Comparison of ENCODE assay signal across 17 cellular contexts in the genomic region with DNA sequence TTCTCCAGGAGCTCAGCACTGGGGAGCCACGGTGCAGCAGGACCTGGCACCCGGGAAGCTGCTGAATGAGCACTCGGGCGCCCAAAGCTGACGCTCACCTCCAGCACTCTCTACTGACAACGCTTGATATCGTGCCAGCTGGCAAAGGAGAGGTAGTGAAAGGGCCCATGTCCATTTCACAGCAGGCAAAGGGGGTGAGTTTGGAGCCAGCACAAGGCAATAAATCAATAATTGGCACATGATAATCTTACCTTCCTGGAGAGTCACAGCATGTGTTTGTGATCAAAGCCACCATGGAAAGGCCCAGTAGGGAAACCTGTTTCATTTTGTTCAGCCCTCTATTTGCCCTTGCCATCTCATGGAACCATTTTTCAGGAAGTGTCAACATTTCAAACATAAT. TPM values are rescaled to one million over a fixed set of nuclear protein-coding genes. Genes with fewer than 3 reads are reported as not detected.
DNase-seq lines count a peak whose midpoint lies in the region; ATAC-seq, FAIRE-seq and TF ChIP-seq lines count a peak whose summit lies in the region.
"Had no signal": no experiment of that assay in that cellular context is flagged by ENCODE, and none has a peak within 500 bp of the region (broad histone marks: within the 10 kb centered on the region; RNA-seq: fewer than 3 reads in every experiment).

No MANE protein-coding gene starts in this region.

- no peak for TF ChIP-seq POLR2A in HepG2 (IDR thresholded peaks at IDR 0.05; ENCODE audit: insufficient read depth in 1 of 2, low read depth in 2 of 2, low read length in 2 of 2)

- TF ChIP-seq RAD21 in liver (IDR thresholded peaks at IDR 0.05): peak; percentile 55 to 57
- no peak for TF ChIP-seq RAD21 in HepG2 (CRISPR knock-in tag; IDR thresholded peaks at IDR 0.05)

- H4K20me1 ChIP-seq in HepG2 (ENCODE audit: insufficient read depth, low read length): no peaks in the 10 kb centered on the region

- H3K27ac ChIP-seq in liver (ENCODE audit: low read depth in 1 of 2, low read length in 2 of 2) (peak overlapping the region; percentile 70 to 77), HepG2 (ENCODE audit: extremely low read length, insufficient read depth, low read length) (no peak overlapping the region)
- H3K27ac ChIP-seq in effector memory CD4-positive, alpha-beta T cell (ENCODE audit: insufficient read depth, low read length, poor library complexity, severe bottlenecking): no peak overlapping the region
- H3K27ac ChIP-seq: esophagus squamous epithelium had no signal

- ATAC-seq in HepG2 (no peak), left cardiac atrium (peak; percentile 15 to 71), omental fat pad (ENCODE audit: low FRiP score) (no peak)

- intact Hi-C loops in HepG2 (cut with micrococcal nuclease; ENCODE audit: unreplicated experiment): no loop called here
- intact Hi-C loops in left cardiac atrium (cut with DNase I): no loop called here

- no peak for DNase-seq in HepG2 (ENCODE audit: low spot score)
- DNase-seq in NCI-H446 (lab: John Stamatoyannopoulos, UW): peak; percentile 78 to 89
- DNase-seq in left cardiac atrium: peak; percentile 51
- DNase-seq in omental fat pad (ENCODE audit: low spot score): no peak
- no peak for DNase-seq in frontal cortex (ENCODE audit: low spot score in 2 of 2)
- no peak for DNase-seq in T1000 (lab: John Stamatoyannopoulos, UW)
- DNase-seq in effector memory CD4-positive, alpha-beta T cell: no peak
- DNase-seq: activated CD4-positive, alpha-beta T cell treated with anti-CD3 and anti-CD28 coated beads, Interleukin-2, amount 50 U/mL, for 4 hours; activated naive CD8-positive, alpha-beta T cell treated with anti-CD3 and anti-CD28 coated beads, Interleukin-2, amount 10 ng/mL, durations not matched to agents 7 days and 5 days; activated T-cell treated with anti-CD3 and anti-CD28 coated beads, Interleukin-2, amount 50 U/mL, for 24 hours; CD8-positive, alpha-beta memory T cell; esophagus squamous epithelium; glutamatergic neuron; NCI-H524 treated with DMSO at 0.1 percent for 48 hours had no signal

- POLR2A ChIA-PET in HepG2 (lab: Yijun Ruan, JAX): no interaction called here

- in situ Hi-C loops in HepG2 (cut with HindIII; ENCODE audit: extremely low pct_ligation_motif_present, low pct_unique_long_range_greater_than_20kb): no loop called here

- H3K9ac ChIP-seq in liver (ENCODE audit: low read depth in 1 of 2, low read length in 2 of 2) (no peak overlapping the region), HepG2 (ENCODE audit: insufficient read depth, low read depth, low read length) (no peak overlapping the region)

- H3K9me3 ChIP-seq in liver (ENCODE audit: control insufficient read depth in 4 of 4, low read length in 3 of 4) (no peaks in the 10 kb centered on the region), HepG2 (ENCODE audit: low read length) (no peaks in the 10 kb centered on the region)
- no peaks in the 10 kb centered on the region for H3K9me3 ChIP-seq in effector memory CD4-positive, alpha-beta T cell (ENCODE audit: control insufficient read depth, low read length)
- H3K9me3 ChIP-seq: esophagus squamous epithelium had no signal

- H3K4me2 ChIP-seq in HepG2 (ENCODE audit: low read depth, low read length): no peak overlapping the region

- no peak for TF ChIP-seq CTCF in liver (IDR thresholded peaks at IDR 0.05; ENCODE audit: low read depth, low read length, missing input control)
- no peak for TF ChIP-seq CTCF in HepG2 (CRISPR knock-in tag; IDR thresholded peaks at IDR 0.05)
- TF ChIP-seq CTCF in omental fat pad (IDR thresholded peaks at IDR 0.05): no peak

- no peak for TF ChIP-seq EP300 in HepG2 (IDR thresholded peaks at IDR 0.05; ENCODE audit: low read depth in 2 of 2, low read length in 2 of 2)
- no peak for TF ChIP-seq EP300 in HepG2 (CRISPR knock-in tag; IDR thresholded peaks at IDR 0.05; ENCODE audit: borderline replicate concordance)

- BruUV-seq in HepG2 (replicated peaks; lab: Mats Ljungman, UMichigan): no TSS peak

- CTCF ChIA-PET in HepG2 (lab: Yijun Ruan, JAX; ENCODE audit: low intra/inter-chr PET ratio, low total read pairs): no interaction called here

- no peak overlapping the region for H3K4me3 ChIP-seq in liver (ENCODE audit: low read depth in 1 of 3, low read length in 3 of 3)
- H3K4me3 ChIP-seq in HepG2 (replicated peaks in 1 of 3; ENCODE audit: insufficient read depth in 1 of 3, low read depth in 2 of 3, low read length in 3 of 3): no peak overlapping the region
- no peak overlapping the region for H3K4me3 ChIP-seq in effector memory CD4-positive, alpha-beta T cell (ENCODE audit: insufficient read depth, low read depth, low read length, poor library complexity, severe bottlenecking)
- H3K4me3 ChIP-seq: esophagus squamous epithelium had no signal

- peaks cover 10 to 51% (median 39%) of the 10 kb centered on the region in 4 donors for H3K36me3 ChIP-seq in liver (ENCODE audit: control insufficient read depth in 4 of 4, insufficient read depth in 3 of 4, low read depth in 1 of 4, low read length in 3 of 4)
- peaks cover 45 to 83% of the 10 kb centered on the region in 2 experiments for H3K36me3 ChIP-seq in HepG2 (replicated peaks in 1 of 2; ENCODE audit: control insufficient read depth in 1 of 2, insufficient read depth in 2 of 2, low read length in 2 of 2)
- H3K36me3 ChIP-seq in effector memory CD4-positive, alpha-beta T cell (ENCODE audit: control insufficient read depth, insufficient read depth, low read length): peaks cover 63% of the 10 kb centered on the region

- 33% methylated on average over 7 of the region's 7 CpGs for WGBS in liver
- WGBS in HepG2 (ENCODE audit: low lambda C conversion rate): 95% methylated on average over 7 of the region's 7 CpGs

- no peak overlapping the region for H2AFZ ChIP-seq in HepG2 (ENCODE audit: low read length)

- H3K27me3 ChIP-seq in liver (ENCODE audit: control insufficient read depth in 4 of 4, insufficient read depth in 4 of 4, low read length in 3 of 4): no peaks in the 10 kb centered on the region
- H3K27me3 ChIP-seq in HepG2 (ENCODE audit: control insufficient read depth in 1 of 2, insufficient read depth in 2 of 2, low read length in 2 of 2): no peaks in the 10 kb centered on the region
- no peaks in the 10 kb centered on the region for H3K27me3 ChIP-seq in effector memory CD4-positive, alpha-beta T cell (replicated peaks; ENCODE audit: control insufficient read depth, insufficient read depth, low read length, poor library complexity, severe bottlenecking)
- H3K27me3 ChIP-seq: esophagus squamous epithelium had no signal

- FAIRE-seq in HepG2 (lab: Jason Lieb, UNC) (no peak), frontal cortex (lab: Jason Lieb, UNC) (no peak)
- FAIRE-seq: GM12891, H54 had no signal

- H3K4me1 ChIP-seq in liver (ENCODE audit: control insufficient read depth in 4 of 4, insufficient read depth in 4 of 4, low read length in 3 of 4) (peaks cover 5 to 19% (median 12%) of the 10 kb centered on the region in 4 donors), HepG2 (ENCODE audit: insufficient read depth, low read length) (no peaks in the 10 kb centered on the region)
- H3K4me1 ChIP-seq in effector memory CD4-positive, alpha-beta T cell (ENCODE audit: control insufficient read depth, insufficient read depth, low read length, poor library complexity, severe bottlenecking): no peaks in the 10 kb centered on the region

- no peaks in the 10 kb centered on the region for H3K79me2 ChIP-seq in HepG2 (ENCODE audit: insufficient read depth, low read length)

RNA-seq across cellular contexts. Expression of gene SMIM26, which starts 23.3 kb away (rescaled TPM):
- total RNA-seq in liver (10 to 100 TPM; 37.4 to 52.6 TPM), HepG2 (2016; rRNA removed; fragmentation: Illumina TruSeq; extraction: Trizol) (185 and 214 TPM in 2 replicates), left cardiac atrium (10 to 100 TPM; 79.1 to 84.9 TPM), omental fat pad (100 to 1,000 TPM in 3 of 4 donors, 10 to 100 TPM in 1; 84.2 to 145 (median 113) TPM), frontal cortex (101 TPM)
- polyA plus RNA-seq in liver (100 to 1,000 TPM in 1 of 2 donors, 10 to 100 TPM in 1; 56.3 to 142 TPM), HepG2 (2011; rRNA removed) (249 and 262 TPM in 2 replicates)
- total RNA-seq in HepG2 (2016; cell fraction: cytosol; rRNA removed; fragmentation: Illumina TruSeq; extraction: Trizol; ENCODE audit: low read depth): 182 and 191 TPM in 2 replicates
- 202 and 206 TPM in 2 replicates for total RNA-seq in HepG2 (2016; cell fraction: insoluble cytoplasmic fraction; rRNA removed; fragmentation: Illumina TruSeq; extraction: Trizol)
- 172 TPM in 2 replicates for total RNA-seq in HepG2 (2016; cell fraction: membrane; rRNA removed; fragmentation: Illumina TruSeq; extraction: Trizol)
- total RNA-seq in HepG2 (2016; cell fraction: nucleus; rRNA removed; fragmentation: Illumina TruSeq; extraction: Trizol): 102 and 120 TPM in 2 replicates
- polyA plus RNA-seq in HepG2 (2011; cell fraction: cytosol; rRNA removed): 163 and 204 TPM in 2 replicates
- 37.8 and 51.6 TPM in 2 replicates for polyA plus RNA-seq in HepG2 (2011; cell fraction: nucleus; rRNA removed)
- polyA plus RNA-seq in HepG2 (2012): 185 and 197 TPM in 2 replicates
- polyA plus RNA-seq in HepG2 (2016; cell fraction: cytosol; fragmentation: Illumina TruSeq; extraction: Trizol; ENCODE audit: low read depth): 119 TPM in 2 replicates
- 187 and 197 TPM in 2 replicates for polyA plus RNA-seq in HepG2 (2016; cell fraction: insoluble cytoplasmic fraction; fragmentation: Illumina TruSeq; extraction: Trizol; ENCODE audit: low read depth)
- 147 and 151 TPM in 2 replicates for polyA plus RNA-seq in HepG2 (2016; cell fraction: membrane; fragmentation: Illumina TruSeq; extraction: Trizol; ENCODE audit: low read depth)
- polyA plus RNA-seq in HepG2 (2016; cell fraction: nucleus; fragmentation: Illumina TruSeq; extraction: Trizol; ENCODE audit: insufficient read depth, low read depth): 183 and 224 TPM in 2 replicates
- 97.4 and 273 TPM in 2 replicates for polyA minus RNA-seq in HepG2 (2011; rRNA and poly(A)+ RNA removed; ENCODE audit: low replicate concordance)
- polyA minus RNA-seq in HepG2 (2011; cell fraction: cytosol; rRNA and poly(A)+ RNA removed): 58.6 and 63.2 TPM in 2 replicates
- polyA minus RNA-seq in HepG2 (2011; cell fraction: nucleus; rRNA and poly(A)+ RNA removed): 53.3 and 62.5 TPM in 2 replicates

RNA-seq across cellular contexts. Expression of gene SEC23B, which starts 36.2 kb away (rescaled TPM):
- 10 to 100 TPM; 36.5 to 54.3 TPM for total RNA-seq in liver
- 10 to 100 TPM; 12.8 to 33.2 TPM for polyA plus RNA-seq in liver
- 120 and 178 TPM in 2 replicates for total RNA-seq in HepG2 (2016; rRNA removed; fragmentation: Illumina TruSeq; extraction: Trizol)
- 23.7 and 30.1 TPM in 2 replicates for total RNA-seq in HepG2 (2016; cell fraction: cytosol; rRNA removed; fragmentation: Illumina TruSeq; extraction: Trizol; ENCODE audit: low read depth)
- 116 and 173 TPM in 2 replicates for total RNA-seq in HepG2 (2016; cell fraction: insoluble cytoplasmic fraction; rRNA removed; fragmentation: Illumina TruSeq; extraction: Trizol)
- total RNA-seq in HepG2 (2016; cell fraction: membrane; rRNA removed; fragmentation: Illumina TruSeq; extraction: Trizol): 36.5 and 38.6 TPM in 2 replicates
- total RNA-seq in HepG2 (2016; cell fraction: nucleus; rRNA removed; fragmentation: Illumina TruSeq; extraction: Trizol): 68.1 and 72.2 TPM in 2 replicates
- polyA plus RNA-seq in HepG2 (2011; rRNA removed): 105 and 114 TPM in 2 replicates
- polyA plus RNA-seq in HepG2 (2011; cell fraction: cytosol; rRNA removed): 96.7 and 107 TPM in 2 replicates
- polyA plus RNA-seq in HepG2 (2011; cell fraction: nucleus; rRNA removed): 46.9 and 60.2 TPM in 2 replicates
- polyA plus RNA-seq in HepG2 (2012): 64.6 and 76.1 TPM in 2 replicates
- 5.2 and 5.6 TPM in 2 replicates for polyA plus RNA-seq in HepG2 (2016; cell fraction: cytosol; fragmentation: Illumina TruSeq; extraction: Trizol; ENCODE audit: low read depth)
- 150 and 160 TPM in 2 replicates for polyA plus RNA-seq in HepG2 (2016; cell fraction: insoluble cytoplasmic fraction; fragmentation: Illumina TruSeq; extraction: Trizol; ENCODE audit: low read depth)
- polyA plus RNA-seq in HepG2 (2016; cell fraction: membrane; fragmentation: Illumina TruSeq; extraction: Trizol; ENCODE audit: low read depth): 14.5 TPM in 2 replicates
- polyA plus RNA-seq in HepG2 (2016; cell fraction: nucleus; fragmentation: Illumina TruSeq; extraction: Trizol; ENCODE audit: insufficient read depth, low read depth): 69.1 and 76.6 TPM in 2 replicates
- polyA minus RNA-seq in HepG2 (2011; rRNA and poly(A)+ RNA removed; ENCODE audit: low replicate concordance): 85.8 and 156 TPM in 2 replicates
- 66.9 and 68.1 TPM in 2 replicates for polyA minus RNA-seq in HepG2 (2011; cell fraction: cytosol; rRNA and poly(A)+ RNA removed)
- 79.2 and 99.8 TPM in 2 replicates for polyA minus RNA-seq in HepG2 (2011; cell fraction: nucleus; rRNA and poly(A)+ RNA removed)
- total RNA-seq in left cardiac atrium: 10 to 100 TPM; 20.7 to 24.3 TPM
- 10 to 100 TPM; 35.5 to 44.6 (median 38.5) TPM for total RNA-seq in omental fat pad
- 68.9 TPM for total RNA-seq in frontal cortex

RNA-seq across cellular contexts. Expression of gene DTD1, which starts 43.9 kb away (rescaled TPM):
- total RNA-seq in liver (10 to 100 TPM in 1 of 2 donors, 1 to 10 TPM in 1; 7.8 to 11.3 TPM), HepG2 (2016; rRNA removed; fragmentation: Illumina TruSeq; extraction: Trizol) (79.3 and 85.5 TPM in 2 replicates), left cardiac atrium (10 to 100 TPM; 12.1 to 18.9 TPM), omental fat pad (10 to 100 TPM; 20.6 to 35.7 (median 26.7) TPM), frontal cortex (98.2 TPM)
- polyA plus RNA-seq in liver (10 to 100 TPM in 1 of 2 donors, 1 to 10 TPM in 1; 9.4 to 10.8 TPM), HepG2 (2011; rRNA removed) (41.2 and 46.7 TPM in 2 replicates)
- 32.5 and 39.7 TPM in 2 replicates for total RNA-seq in HepG2 (2016; cell fraction: cytosol; rRNA removed; fragmentation: Illumina TruSeq; extraction: Trizol; ENCODE audit: low read depth)
- total RNA-seq in HepG2 (2016; cell fraction: insoluble cytoplasmic fraction; rRNA removed; fragmentation: Illumina TruSeq; extraction: Trizol): 79.1 and 90.5 TPM in 2 replicates
- total RNA-seq in HepG2 (2016; cell fraction: membrane; rRNA removed; fragmentation: Illumina TruSeq; extraction: Trizol): 57.0 and 57.7 TPM in 2 replicates
- 31.8 and 34.6 TPM in 2 replicates for total RNA-seq in HepG2 (2016; cell fraction: nucleus; rRNA removed; fragmentation: Illumina TruSeq; extraction: Trizol)
- polyA plus RNA-seq in HepG2 (2011; cell fraction: cytosol; rRNA removed): 54.0 and 65.1 TPM in 2 replicates
- 14.9 and 18.0 TPM in 2 replicates for polyA plus RNA-seq in HepG2 (2011; cell fraction: nucleus; rRNA removed)
- 53.5 and 54.2 TPM in 2 replicates for polyA plus RNA-seq in HepG2 (2012)
- 33.0 and 38.8 TPM in 2 replicates for polyA plus RNA-seq in HepG2 (2016; cell fraction: cytosol; fragmentation: Illumina TruSeq; extraction: Trizol; ENCODE audit: low read depth)
- polyA plus RNA-seq in HepG2 (2016; cell fraction: insoluble cytoplasmic fraction; fragmentation: Illumina TruSeq; extraction: Trizol; ENCODE audit: low read depth): 86.1 and 90.8 TPM in 2 replicates
- polyA plus RNA-seq in HepG2 (2016; cell fraction: membrane; fragmentation: Illumina TruSeq; extraction: Trizol; ENCODE audit: low read depth): 45.1 and 47.9 TPM in 2 replicates
- 44.5 and 45.0 TPM in 2 replicates for polyA plus RNA-seq in HepG2 (2016; cell fraction: nucleus; fragmentation: Illumina TruSeq; extraction: Trizol; ENCODE audit: insufficient read depth, low read depth)
- polyA minus RNA-seq in HepG2 (2011; rRNA and poly(A)+ RNA removed; ENCODE audit: low replicate concordance): 16.2 and 39.8 TPM in 2 replicates
- polyA minus RNA-seq in HepG2 (2011; cell fraction: cytosol; rRNA and poly(A)+ RNA removed): 17.5 and 23.0 TPM in 2 replicates
- polyA minus RNA-seq in HepG2 (2011; cell fraction: nucleus; rRNA and poly(A)+ RNA removed): 14.2 and 23.4 TPM in 2 replicates

RNA-seq across cellular contexts. Expression of gene RBBP9, which starts 46.9 kb away (rescaled TPM):
- 1 to 10 TPM; 7.2 to 9.5 TPM for total RNA-seq in liver
- 1 to 10 TPM; 6.4 to 6.8 TPM for polyA plus RNA-seq in liver
- total RNA-seq in HepG2 (2016; rRNA removed; fragmentation: Illumina TruSeq; extraction: Trizol): 56.3 and 99.5 TPM in 2 replicates
- 4.3 TPM in 2 replicates for total RNA-seq in HepG2 (2016; cell fraction: cytosol; rRNA removed; fragmentation: Illumina TruSeq; extraction: Trizol; ENCODE audit: low read depth)
- total RNA-seq in HepG2 (2016; cell fraction: insoluble cytoplasmic fraction; rRNA removed; fragmentation: Illumina TruSeq; extraction: Trizol): 52.6 and 105 TPM in 2 replicates
- 23.9 and 26.8 TPM in 2 replicates for total RNA-seq in HepG2 (2016; cell fraction: membrane; rRNA removed; fragmentation: Illumina TruSeq; extraction: Trizol)
- total RNA-seq in HepG2 (2016; cell fraction: nucleus; rRNA removed; fragmentation: Illumina TruSeq; extraction: Trizol): 26.3 and 26.5 TPM in 2 replicates
- polyA plus RNA-seq in HepG2 (2011; rRNA removed): 25.1 and 28.0 TPM in 2 replicates
- 17.8 and 25.8 TPM in 2 replicates for polyA plus RNA-seq in HepG2 (2011; cell fraction: cytosol; rRNA removed)
- polyA plus RNA-seq in HepG2 (2011; cell fraction: nucleus; rRNA removed): 13.7 and 16.4 TPM in 2 replicates
- 18.0 and 29.4 TPM in 2 replicates for polyA plus RNA-seq in HepG2 (2012)
- polyA plus RNA-seq in HepG2 (2016; cell fraction: cytosol; fragmentation: Illumina TruSeq; extraction: Trizol; ENCODE audit: low read depth): 4.5 and 4.7 TPM in 2 replicates
- 96.0 and 96.1 TPM in 2 replicates for polyA plus RNA-seq in HepG2 (2016; cell fraction: insoluble cytoplasmic fraction; fragmentation: Illumina TruSeq; extraction: Trizol; ENCODE audit: low read depth)
- 15.2 and 19.7 TPM in 2 replicates for polyA plus RNA-seq in HepG2 (2016; cell fraction: membrane; fragmentation: Illumina TruSeq; extraction: Trizol; ENCODE audit: low read depth)
- polyA plus RNA-seq in HepG2 (2016; cell fraction: nucleus; fragmentation: Illumina TruSeq; extraction: Trizol; ENCODE audit: insufficient read depth, low read depth): 36.9 and 41.4 TPM in 2 replicates
- 22.8 and 31.7 TPM in 2 replicates for polyA minus RNA-seq in HepG2 (2011; rRNA and poly(A)+ RNA removed; ENCODE audit: low replicate concordance)
- 26.3 and 28.9 TPM in 2 replicates for polyA minus RNA-seq in HepG2 (2011; cell fraction: cytosol; rRNA and poly(A)+ RNA removed)
- polyA minus RNA-seq in HepG2 (2011; cell fraction: nucleus; rRNA and poly(A)+ RNA removed): 20.0 and 29.1 TPM in 2 replicates
- total RNA-seq in left cardiac atrium: 1 to 10 TPM; 5.1 to 8.9 TPM
- 10 to 100 TPM in 2 of 4 donors, 1 to 10 TPM in 2; 7.1 to 14.8 (median 11.8) TPM for total RNA-seq in omental fat pad
- total RNA-seq in frontal cortex: 26.5 TPM

Comparison
In these comparisons a context has a peak if more than half of its experiments do, and no peak if none do; other contexts are left out.
1. H3K27ac ChIP-seq: peak in liver (2 of 2); none in HepG2 (single experiment) and effector memory CD4-positive, alpha-beta T cell (single experiment).
2. ATAC-seq: peak in left cardiac atrium (2 of 2); none in HepG2 (single experiment) and omental fat pad (single experiment).
3. DNase-seq: peak in NCI-H446 (2 of 2) and left cardiac atrium (single experiment); none in HepG2 (single experiment), omental fat pad (single experiment), frontal cortex (0 of 2), T1000 (single experiment) and effector memory CD4-positive, alpha-beta T cell (0 of 3).